9 cellular contexts compared by ENCODE assay signal in genomic region chr6:137389150-137389664, GRCh38.
DNase-seq lines count a peak whose midpoint lies in the region; ATAC-seq and TF ChIP-seq lines count a peak whose summit lies in the region.
"Had no signal": no experiment of that assay in that cellular context is flagged by ENCODE, and none has a peak within 500 bp of the region (broad histone marks: within the 10 kb centered on the region; RNA-seq: fewer than 3 reads in every experiment).

No MANE protein-coding gene starts in this region.

- H3K9me3 ChIP-seq in DOHH2 (ENCODE audit: control insufficient read depth, insufficient read depth, low read length): no peaks in the 10 kb centered on the region

- H3K9me2 ChIP-seq in DOHH2 (replicated peaks; ENCODE audit: control insufficient read depth, low read length): no peaks in the 10 kb centered on the region

- no peaks in the 10 kb centered on the region for H3K79me2 ChIP-seq in DOHH2 (ENCODE audit: control insufficient read depth, low read length)

- DNase-seq in SKM-1 treated with dmso at 0.1 percent for 144 hours (lab: John Stamatoyannopoulos, UW; ENCODE audit: unreplicated experiment): peak; percentile 96
- DNase-seq in activated naive CD4-positive, alpha-beta T cell treated with anti-CD3 and anti-CD28 coated beads, Interleukin-2, amount 50 U/mL, for 16 hours: peak; percentile 73
- DNase-seq in stimulated activated CD4-positive, alpha-beta T cell treated with anti-CD3 and anti-CD28 coated beads, Interleukin-15, amount 100 ng/mL, for 48 hours (ENCODE audit: low read depth in 2 of 2): peak; percentile 52 to 69
- no peak for DNase-seq in UCSD-AML1 (lab: John Stamatoyannopoulos, UW; ENCODE audit: unreplicated experiment)

- peak overlapping the region; percentile 3; the same call in 1 of the 2 replicates for H3K27ac ChIP-seq in DOHH2 (ENCODE audit: low read depth, low read length)

- no peaks in the 10 kb centered on the region for H3F3A ChIP-seq in DOHH2 (ENCODE audit: control insufficient read depth, insufficient read depth)

- H3K36me3 ChIP-seq in DOHH2 (ENCODE audit: control insufficient read depth, low read length): no peaks in the 10 kb centered on the region

- H4K20me1 ChIP-seq in DOHH2 (ENCODE audit: control insufficient read depth, insufficient read depth, low read depth, low read length): no peaks in the 10 kb centered on the region

- H3K27me3 ChIP-seq in DOHH2 (ENCODE audit: control insufficient read depth, low read length): no peaks in the 10 kb centered on the region

- H3K4me1 ChIP-seq in DOHH2 (ENCODE audit: control insufficient read depth, low read length): peaks cover 23% of the 10 kb centered on the region

- H3K4me2 ChIP-seq in DOHH2 (ENCODE audit: low read length): peak overlapping the region; percentile 63

- H3K4me3 ChIP-seq in DOHH2 (ENCODE audit: low read length): peak overlapping the region; percentile 23; the same call in 1 of the 2 replicates
- H3K4me3 ChIP-seq: dorsolateral prefrontal cortex had no signal

- ATAC-seq in HG02798 (IDR thresholded peaks at IDR 0.05; ENCODE audit: poor library complexity, unreplicated experiment) (peak; percentile 65), GM21423 (IDR thresholded peaks at IDR 0.05; ENCODE audit: unreplicated experiment) (no peak), HG03039 (IDR thresholded peaks at IDR 0.05; ENCODE audit: unreplicated experiment) (no peak)

- TF ChIP-seq CTCF in DOHH2 (IDR thresholded peaks at IDR 0.05; ENCODE audit: low read depth, low read length, poor library complexity, severe bottlenecking): no peak
